In genomic region chr10:32204606-32205005, GRCh38 we compare ENCODE assay signal across 21 cellular contexts.
"Had no signal": no experiment of that assay in that cellular context is flagged by ENCODE, and none has a peak within 500 bp of the region (broad histone marks: within the 10 kb centered on the region; RNA-seq: fewer than 3 reads in every experiment).

No MANE protein-coding gene starts in this region.

- H3K4me3 Mint-ChIP-seq: activated CD4-positive, alpha-beta memory T cell treated with anti-CD3 and anti-CD28 coated beads for 36 hours; activated CD4-positive, alpha-beta T cell treated with anti-CD3 and anti-CD28 coated beads, Interleukin-2, amount 10 ng/mL, durations not matched to agents 7 days and 5 days; activated naive CD4-positive, alpha-beta T cell treated with anti-CD3 and anti-CD28 coated beads for 36 hours; activated naive CD8-positive, alpha-beta T cell; activated T-helper 17 cell treated with anti-CD3 and anti-CD28 coated beads, Interleukin-2, amount 50 U/mL, for 72 hours had no signal

- H3K9me3 Mint-ChIP-seq: activated CD4-positive, alpha-beta memory T cell treated with anti-CD3 and anti-CD28 coated beads for 36 hours; activated naive CD4-positive, alpha-beta T cell treated with anti-CD3 and anti-CD28 coated beads for 36 hours had no signal

- H3K27ac Mint-ChIP-seq: activated CD4-positive, alpha-beta memory T cell treated with anti-CD3 and anti-CD28 coated beads for 36 hours; activated CD4-positive, alpha-beta T cell treated with anti-CD3 and anti-CD28 coated beads, Interleukin-2, amount 10 ng/mL, durations not matched to agents 7 days and 5 days; activated naive CD4-positive, alpha-beta T cell treated with anti-CD3 and anti-CD28 coated beads for 36 hours; activated naive CD8-positive, alpha-beta T cell; activated T-helper 17 cell treated with anti-CD3 and anti-CD28 coated beads, Interleukin-2, amount 50 U/mL, for 72 hours had no signal

- H3K27me3 Mint-ChIP-seq: activated CD4-positive, alpha-beta memory T cell treated with anti-CD3 and anti-CD28 coated beads for 36 hours; activated CD4-positive, alpha-beta T cell treated with anti-CD3 and anti-CD28 coated beads, Interleukin-2, amount 10 ng/mL, durations not matched to agents 7 days and 5 days; activated T-helper 17 cell treated with anti-CD3 and anti-CD28 coated beads, Interleukin-2, amount 50 U/mL, for 72 hours had no signal

- H3K36me3 Mint-ChIP-seq: activated CD4-positive, alpha-beta memory T cell treated with anti-CD3 and anti-CD28 coated beads for 36 hours had no signal

- ATAC-seq: activated T-helper 17 cell treated with anti-CD3 and anti-CD28 coated beads, Interleukin-2, amount 50 U/mL, for 72 hours had no signal

- DNase-seq: activated CD4-positive, alpha-beta memory T cell treated with anti-CD3 and anti-CD28 coated beads for 36 hours; activated CD4-positive, alpha-beta T cell treated with anti-CD3 and anti-CD28 coated beads, Interleukin-2, amount 10 ng/mL, durations not matched to agents 7 days and 5 days; activated CD4-positive, CD25-positive, alpha-beta regulatory T cell; activated CD8-positive, alpha-beta memory T cell treated with anti-CD3 and anti-CD28 coated beads for 24 hours; activated gamma-delta T cell; activated naive CD4-positive, alpha-beta T cell treated with anti-CD3 and anti-CD28 coated beads for 36 hours; activated T-cell treated with anti-CD3 and anti-CD28 coated beads, Interleukin-2, amount 50 U/mL, for 48 hours; anterior cingulate cortex; cerebellar nuclear complex; Kasumi-1; NCI-H1105 treated with DMSO at 0.1 percent for 48 hours; NCI-H1436 treated with DMSO at 0.1 percent for 48 hours; NCI-H187 treated with DMSO at 0.1 percent for 48 hours; NCI-H2081 treated with DMSO at 0.1 percent for 48 hours; NCI-H446; NCI-H524; SHP77 treated with DMSO at 0.1 percent for 48 hours; T-helper 2 cell had no signal

- FAIRE-seq: RCC 7860 had no signal
